Comparison of ENCODE assay signal across 10 cellular contexts in genomic region chr20:44648579-44648978, GRCh38. TPM values are rescaled to one million over a fixed set of nuclear protein-coding genes. Genes with fewer than 3 reads are reported as not detected.
DNase-seq lines count a peak whose midpoint lies in the region; ATAC-seq and TF ChIP-seq lines count a peak whose summit lies in the region.
"Had no signal": no experiment of that assay in that cellular context is flagged by ENCODE, and none has a peak within 500 bp of the region (broad histone marks: within the 10 kb centered on the region; RNA-seq: fewer than 3 reads in every experiment).

No MANE protein-coding gene starts in this region.

- CTCF ChIA-PET in CD8-positive, alpha-beta T cell (lab: Charles Lee): interaction anchor here (0.8 to 14.7 kb wide), 4 partner anchors 13 to 39 kb away, joined by 3 to 161 read pairs (median 15); no protein-coding TSS in a partner anchor

- H3K4me1 ChIP-seq in BLaER1: peaks cover 82% of the 10 kb centered on the region
- peaks cover 80% of the 10 kb centered on the region for H3K4me1 ChIP-seq in CD8-positive, alpha-beta T cell (ENCODE audit: insufficient read depth, low read length)
- H3K4me1 ChIP-seq in NT2/D1 (ENCODE audit: insufficient read depth, insufficient read length): peaks cover 41% of the 10 kb centered on the region
- peaks cover 5% of the 10 kb centered on the region for H3K4me1 ChIP-seq in endodermal cell (ENCODE audit: control insufficient read depth, insufficient read depth, low read length)

- H3K9me3 ChIP-seq in BLaER1 (no peaks in the 10 kb centered on the region), NT2/D1 (ENCODE audit: insufficient read depth, low read length) (no peaks in the 10 kb centered on the region), endodermal cell (ENCODE audit: control insufficient read depth, low read length) (no peaks in the 10 kb centered on the region)
- H3K9me3 ChIP-seq in CD8-positive, alpha-beta T cell (ENCODE audit: low read length): no peaks in the 10 kb centered on the region
- H3K9me3 ChIP-seq: thoracic aorta had no signal

- intact Hi-C loops in CD8-positive, alpha-beta T cell (cut with DNase I, micrococcal nuclease): loop anchor here in 1 of 2 experiments (10.0 kb wide), 1 partner anchor 434 kb away; the partner anchor contains the start of gene OSER1

- H3K9me3 Mint-ChIP-seq in CD8-positive, alpha-beta T cell: no peaks in the 10 kb centered on the region
- H3K9me3 Mint-ChIP-seq in endodermal cell: peaks cover 5% of the 10 kb centered on the region

- WGBS in endodermal cell (ENCODE audit: insufficient coverage in 1 of 2, insufficient read length in 1 of 2), 2 experiments: 74% methylated on average over 7 of the region's 7 CpGs

- peak overlapping the region; percentile 97 for H3K4me2 ChIP-seq in BLaER1

- H3K4me1 Mint-ChIP-seq in CD8-positive, alpha-beta T cell (ENCODE audit: low read depth): peaks cover 78% of the 10 kb centered on the region
- H3K4me1 Mint-ChIP-seq in endodermal cell: peaks cover 22% of the 10 kb centered on the region

- peak overlapping the region; percentile 66 for H3K27ac Mint-ChIP-seq in CD8-positive, alpha-beta T cell
- no peak overlapping the region for H3K27ac Mint-ChIP-seq in endodermal cell

- DNase-seq in CD8-positive, alpha-beta T cell: no peak
- no peak for DNase-seq in NT2/D1 (ENCODE audit: low read depth, low spot score)
- DNase-seq in endodermal cell: peak; percentile 76
- DNase-seq in NCI-H2081 (lab: John Stamatoyannopoulos, UW): no peak
- DNase-seq in SKM-1 (lab: John Stamatoyannopoulos, UW; ENCODE audit: unreplicated experiment): no peak
- DNase-seq: KG1, retina had no signal

- H3K27ac ChIP-seq in BLaER1 (peak overlapping the region; percentile 100), endodermal cell (ENCODE audit: low read depth, low read length) (no peak overlapping the region)
- no peak overlapping the region for H3K27ac ChIP-seq in CD8-positive, alpha-beta T cell (ENCODE audit: low read depth, low read length)
- H3K27ac ChIP-seq: thoracic aorta had no signal

- no peak for ATAC-seq in CD8-positive, alpha-beta T cell
- no peak for ATAC-seq in HG02678 (IDR thresholded peaks at IDR 0.05; ENCODE audit: unreplicated experiment)

- peak overlapping the region; percentile 98 for H3K9ac ChIP-seq in BLaER1
- H3K9ac ChIP-seq in NT2/D1 (ENCODE audit: insufficient read length, low read depth): peak overlapping the region; percentile 16
- no peak overlapping the region for H3K9ac ChIP-seq in endodermal cell (ENCODE audit: extremely low read depth, low read length, poor library complexity, severe bottlenecking)

- peaks cover 7% of the 10 kb centered on the region for H3K36me3 Mint-ChIP-seq in CD8-positive, alpha-beta T cell
- H3K36me3 Mint-ChIP-seq in endodermal cell (ENCODE audit: low read depth): no peaks in the 10 kb centered on the region

- H4K20me1 ChIP-seq in BLaER1: 0 out of 2 replicates have a peak, but pooled peaks cover 16% of the 10 kb centered on the region

- peak overlapping the region; percentile 5 for H3K4me3 Mint-ChIP-seq in CD8-positive, alpha-beta T cell
- no peak overlapping the region for H3K4me3 Mint-ChIP-seq in endodermal cell

- H3K27me3 ChIP-seq in BLaER1 (no peaks in the 10 kb centered on the region), NT2/D1 (ENCODE audit: insufficient read depth, insufficient read length) (peaks cover 5% of the 10 kb centered on the region), endodermal cell (ENCODE audit: control insufficient read depth, insufficient read depth, low read length, poor library complexity, severe bottlenecking) (no peaks in the 10 kb centered on the region)
- H3K27me3 ChIP-seq in CD8-positive, alpha-beta T cell (ENCODE audit: insufficient read depth, low read length): no peaks in the 10 kb centered on the region

- H3K4me3 ChIP-seq in BLaER1 (peak overlapping the region; percentile 96), NT2/D1 (ENCODE audit: insufficient read length, low read depth) (no peak overlapping the region), endodermal cell (ENCODE audit: low read length) (no peak overlapping the region)
- no peak overlapping the region for H3K4me3 ChIP-seq in CD8-positive, alpha-beta T cell (ENCODE audit: low read depth, low read length)
- H3K4me3 ChIP-seq: thoracic aorta had no signal

- H3K36me3 ChIP-seq in BLaER1 (0 out of 2 replicates have a peak, but pooled peaks cover 6% of the 10 kb centered on the region), NT2/D1 (ENCODE audit: insufficient read depth, insufficient read length, low read length) (no peaks in the 10 kb centered on the region), endodermal cell (ENCODE audit: control insufficient read depth, insufficient read depth, low read length) (no peaks in the 10 kb centered on the region)
- H3K36me3 ChIP-seq in CD8-positive, alpha-beta T cell (ENCODE audit: insufficient read depth, low read length): no peaks in the 10 kb centered on the region
- H3K36me3 ChIP-seq: thoracic aorta had no signal

- POLR2A ChIA-PET in CD8-positive, alpha-beta T cell (lab: Charles Lee): no interaction called here

- H3K27me3 Mint-ChIP-seq in CD8-positive, alpha-beta T cell (ENCODE audit: low read depth): no peaks in the 10 kb centered on the region
- peaks cover 15% of the 10 kb centered on the region for H3K27me3 Mint-ChIP-seq in endodermal cell (ENCODE audit: insufficient read depth)

- TF ChIP-seq CTCF in CD8-positive, alpha-beta T cell (IDR thresholded peaks at IDR 0.05): no peak
- peak; percentile 59 for TF ChIP-seq CTCF in endodermal cell (conservative IDR thresholded peaks at IDR 0.05)

RNA-seq across cellular contexts. Expression of gene ADA, which starts 2.9 kb away (rescaled TPM):
- 10 to 100 TPM; 27.9 to 30.2 TPM for total RNA-seq in CD8-positive, alpha-beta T cell
- 10 to 100 TPM; 12.8 to 15.9 TPM for total RNA-seq in endodermal cell
- 23.0 TPM for polyA plus RNA-seq in endodermal cell (2013, experiment 1 of 2)
- polyA plus RNA-seq in endodermal cell (2013, experiment 2 of 2): 25.8 TPM
